25 cellular contexts compared by ENCODE assay signal in the genomic region with DNA sequence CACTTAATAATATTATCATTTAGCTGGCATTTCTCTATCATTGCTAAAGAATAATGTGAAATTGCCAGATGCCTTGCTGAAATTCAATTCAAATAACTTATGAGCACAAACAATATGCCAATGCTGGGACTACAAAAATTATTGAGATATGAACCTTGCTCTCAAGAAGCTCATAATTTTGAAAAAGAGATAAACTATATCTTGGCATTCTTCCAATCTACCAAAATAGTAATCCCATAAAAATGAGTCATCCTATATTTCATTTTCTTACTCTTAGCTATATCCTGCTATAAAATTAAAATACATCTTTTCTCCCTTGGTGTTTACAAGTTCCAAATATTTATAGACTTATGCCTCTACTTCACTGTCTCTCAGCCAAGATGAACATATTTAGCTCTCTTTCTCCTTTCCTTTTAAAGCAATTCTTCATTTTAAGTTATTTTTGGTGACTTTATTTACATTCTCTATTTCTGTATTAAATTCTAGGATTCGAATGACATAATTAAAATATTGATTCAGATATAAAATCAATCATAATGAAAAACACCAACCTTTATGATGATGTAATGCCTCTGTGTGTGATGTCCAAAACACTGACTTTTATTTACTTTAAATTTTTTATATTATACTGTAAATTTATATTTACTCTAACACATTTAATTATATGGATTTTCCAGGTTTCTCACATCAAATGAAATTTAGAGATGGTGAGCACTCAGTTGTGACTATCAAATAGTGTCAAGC.
A peak's percentile ranks its signal among the peaks of the same experiment; 100 is the strongest.
DNase-seq lines count a peak whose midpoint lies in the region; ATAC-seq, FAIRE-seq and TF ChIP-seq lines count a peak whose summit lies in the region.
"Had no signal": no experiment of that assay in that cellular context is flagged by ENCODE, and none has a peak within 500 bp of the region (broad histone marks: within the 10 kb centered on the region; RNA-seq: fewer than 3 reads in every experiment).

No MANE protein-coding gene starts in this region.

- H3K4me2 ChIP-seq in A549, result peak overlapping the region; percentile 51

- H3K9me3 ChIP-seq in A549 (no peaks in the 10 kb centered on the region), suprapubic skin (no peaks in the 10 kb centered on the region)
- H3K9me3 ChIP-seq: ovary had no signal

- H3K36me3 ChIP-seq in suprapubic skin, result no peaks in the 10 kb centered on the region
- H3K36me3 ChIP-seq: ovary had no signal

- TF ChIP-seq POLR2A in A549 (IDR thresholded peaks at IDR 0.05; ENCODE audit: low read length) (no peak), suprapubic skin (IDR thresholded peaks at IDR 0.05) (no peak)

- H3K9me3 Mint-ChIP-seq in WTC11, result no peaks in the 10 kb centered on the region
- H3K9me3 Mint-ChIP-seq: activated naive CD8-positive, alpha-beta T cell treated with anti-CD3 and anti-CD28 coated beads, Interleukin-2, amount 50 U/mL, for 24 hours; natural killer cell had no signal

- H3K27ac Mint-ChIP-seq in WTC11, result no peak overlapping the region
- H3K27ac Mint-ChIP-seq: activated naive CD8-positive, alpha-beta T cell treated with anti-CD3 and anti-CD28 coated beads, Interleukin-2, amount 50 U/mL, for 24 hours; CD4-positive, CD25-positive, alpha-beta regulatory T cell; natural killer cell; stimulated activated naive B cell treated with anti-CD40 and anti-IgM and Interleukin-4, amounts not matched to agents 10 μg/mL and 1 μg/mL and 100 μg/mL, for 72 hours had no signal

- 44% methylated on average over 1 of the region's 1 CpG for WGBS in A549 (ENCODE audit: missing lambda C conversion rate)
- 70% methylated on average over 1 of the region's 1 CpG for whole genome bisulfite sequencing in suprapubic skin

- no peak overlapping the region for H3K4me3 Mint-ChIP-seq in WTC11
- H3K4me3 Mint-ChIP-seq: activated naive CD8-positive, alpha-beta T cell treated with anti-CD3 and anti-CD28 coated beads, Interleukin-2, amount 50 U/mL, for 24 hours; CD4-positive, CD25-positive, alpha-beta regulatory T cell; natural killer cell; stimulated activated naive B cell treated with anti-CD40 and anti-IgM and Interleukin-4, amounts not matched to agents 10 μg/mL and 1 μg/mL and 100 μg/mL, for 72 hours had no signal

- H3K4me3 ChIP-seq in A549 (no peak overlapping the region), fibroblast of villous mesenchyme (ENCODE audit: low read depth, low read length) (no peak overlapping the region), suprapubic skin (no peak overlapping the region)
- H3K4me3 ChIP-seq: ovary had no signal

- TF ChIP-seq RAD21 in A549 (conservative IDR thresholded peaks at IDR 0.05 in 1 of 2, IDR thresholded peaks at IDR 0.05 in 1 of 2), result no peak

- FAIRE-seq in A549 (lab: Jason Lieb, UNC), result no peak
- FAIRE-seq: GM12891 had no signal

- POLR2A ChIA-PET in A549 (lab: Yijun Ruan, JAX) (no interaction called here), WTC11 (lab: Charles Lee) (no interaction called here)

- DNase-seq in A549 (ENCODE audit: low read depth in 1 of 2, low spot score in 1 of 2) (no peak), HS-27A (ENCODE audit: low read depth) (peak; percentile 11), fibroblast of villous mesenchyme (ENCODE audit: low read depth) (peak; percentile 20), GM03348 (ENCODE audit: low spot score) (no peak), posterior cingulate gyrus (no peak), suprapubic skin (ENCODE audit: low spot score in 2 of 2) (no peak), WTC11 (ENCODE audit: low spot score) (no peak)
- DNase-seq: activated CD4-positive, alpha-beta T cell treated with anti-CD3 and anti-CD28 coated beads, Interleukin-2, amount 50 U/mL, for 1 hour; activated effector memory CD4-positive, alpha-beta T cell treated with anti-CD3 and anti-CD28 coated beads, Interleukin-2, amount 50 U/mL, for 16 hours; activated naive CD8-positive, alpha-beta T cell treated with anti-CD3 and anti-CD28 coated beads, Interleukin-2, amount 50 U/mL, for 24 hours; CD4-positive, CD25-positive, alpha-beta regulatory T cell; DMS153; Kasumi-1; left cardiac atrium; natural killer cell; NCI-H1436; NCI-H524 treated with DMSO at 0.1 percent for 48 hours; ovary; stimulated activated CD4-positive, alpha-beta T cell treated with anti-CD3 and anti-CD28 coated beads, Interleukin-1b, Interleukin-23, amount 100 ng/mL, for 48 hours; stimulated activated naive B cell treated with anti-CD40 and anti-IgM and Interleukin-4, amounts not matched to agents 10 μg/mL and 1 μg/mL and 100 μg/mL, for 72 hours; T-helper 1 cell had no signal

- ATAC-seq in A549 (no peak), WTC11 (no peak)
- ATAC-seq: activated naive CD8-positive, alpha-beta T cell treated with anti-CD3 and anti-CD28 coated beads, Interleukin-2, amount 50 U/mL, for 24 hours; left cardiac atrium; natural killer cell; Right ventricle myocardium inferior; sciatic nerve; stimulated activated naive B cell treated with anti-CD40 and anti-IgM and Interleukin-4, amounts not matched to agents 10 μg/mL and 1 μg/mL and 100 μg/mL, for 72 hours had no signal

- H3K36me3 Mint-ChIP-seq in WTC11, result no peaks in the 10 kb centered on the region
- H3K36me3 Mint-ChIP-seq: natural killer cell had no signal

- no peaks in the 10 kb centered on the region for H3K27me3 Mint-ChIP-seq in WTC11 (ENCODE audit: low read depth)
- H3K27me3 Mint-ChIP-seq: activated naive CD8-positive, alpha-beta T cell treated with anti-CD3 and anti-CD28 coated beads, Interleukin-2, amount 50 U/mL, for 24 hours; CD4-positive, CD25-positive, alpha-beta regulatory T cell; stimulated activated naive B cell treated with anti-CD40 and anti-IgM and Interleukin-4, amounts not matched to agents 10 μg/mL and 1 μg/mL and 100 μg/mL, for 72 hours had no signal

- H3K4me1 ChIP-seq in A549, result peaks cover 19% of the 10 kb centered on the region; the same call in 2 of the 3 replicates
- no peaks in the 10 kb centered on the region for H3K4me1 ChIP-seq in suprapubic skin

- no peak for TF ChIP-seq EP300 in A549 (IDR thresholded peaks at IDR 0.05)
- TF ChIP-seq EP300 in suprapubic skin (IDR thresholded peaks at IDR 0.05), result no peak

- intact Hi-C loops in posterior cingulate gyrus (cut with DNase I), result no loop called here

- peaks cover 5% of the 10 kb centered on the region; the same call in 1 of the 2 replicates for H3K4me1 Mint-ChIP-seq in WTC11

- no peaks in the 10 kb centered on the region for H3K27me3 ChIP-seq in suprapubic skin
- H3K27me3 ChIP-seq: ovary had no signal

- TF ChIP-seq CTCF in A549 (IDR thresholded peaks at IDR 0.05) (no peak), VCaP (conservative IDR thresholded peaks at IDR 0.05) (no peak), fibroblast of villous mesenchyme (IDR thresholded peaks at IDR 0.05; ENCODE audit: insufficient read depth, low read depth, low read length) (no peak), suprapubic skin (IDR thresholded peaks at IDR 0.05) (no peak), WTC11 (IDR thresholded peaks at IDR 0.05) (no peak)

- CTCF ChIA-PET in A549 (lab: Yijun Ruan, JAX) (interaction anchor here (0.5 to 1.4 kb wide), 3 partner anchors 22 to 136 kb away, joined by 3 to 5 read pairs (median 3); no protein-coding TSS in a partner anchor), WTC11 (lab: Charles Lee) (interaction anchor here (1.0 kb wide), 1 partner anchor 20 kb away, joined by 4 read pairs; no protein-coding TSS in a partner anchor)

- H3K27ac ChIP-seq in A549, result no peak overlapping the region
- H3K27ac ChIP-seq in VCaP, result peak overlapping the region; percentile 99
- no peak overlapping the region for H3K27ac ChIP-seq in suprapubic skin
- H3K27ac ChIP-seq: ovary had no signal

TF ChIP-seq in A549, 52 proteins besides CTCF, POLR2A, EP300 and RAD21:
- TF ChIP-seq TFCP2L1 (CRISPR knock-in tag; IDR thresholded peaks at IDR 0.05) (no peak), HDAC2 (IDR thresholded peaks at IDR 0.05) (no peak), FOSL2 (IDR thresholded peaks at IDR 0.05) (no peak), FOSL2 (CRISPR knock-in tag; IDR thresholded peaks at IDR 0.05) (peak; percentile 46)

TF ChIP-seq in WTC11, 78 proteins besides CTCF, POLR2A, EP300 and RAD21 (continues in another document):
- TF ChIP-seq HMGA2 (CRISPR knock-in tag; IDR thresholded peaks at IDR 0.05) (no peak), SMAD3 (CRISPR knock-in tag; IDR thresholded peaks at IDR 0.05; ENCODE audit: borderline replicate concordance) (no peak)
- TF ChIP-seq, protein P1, sequence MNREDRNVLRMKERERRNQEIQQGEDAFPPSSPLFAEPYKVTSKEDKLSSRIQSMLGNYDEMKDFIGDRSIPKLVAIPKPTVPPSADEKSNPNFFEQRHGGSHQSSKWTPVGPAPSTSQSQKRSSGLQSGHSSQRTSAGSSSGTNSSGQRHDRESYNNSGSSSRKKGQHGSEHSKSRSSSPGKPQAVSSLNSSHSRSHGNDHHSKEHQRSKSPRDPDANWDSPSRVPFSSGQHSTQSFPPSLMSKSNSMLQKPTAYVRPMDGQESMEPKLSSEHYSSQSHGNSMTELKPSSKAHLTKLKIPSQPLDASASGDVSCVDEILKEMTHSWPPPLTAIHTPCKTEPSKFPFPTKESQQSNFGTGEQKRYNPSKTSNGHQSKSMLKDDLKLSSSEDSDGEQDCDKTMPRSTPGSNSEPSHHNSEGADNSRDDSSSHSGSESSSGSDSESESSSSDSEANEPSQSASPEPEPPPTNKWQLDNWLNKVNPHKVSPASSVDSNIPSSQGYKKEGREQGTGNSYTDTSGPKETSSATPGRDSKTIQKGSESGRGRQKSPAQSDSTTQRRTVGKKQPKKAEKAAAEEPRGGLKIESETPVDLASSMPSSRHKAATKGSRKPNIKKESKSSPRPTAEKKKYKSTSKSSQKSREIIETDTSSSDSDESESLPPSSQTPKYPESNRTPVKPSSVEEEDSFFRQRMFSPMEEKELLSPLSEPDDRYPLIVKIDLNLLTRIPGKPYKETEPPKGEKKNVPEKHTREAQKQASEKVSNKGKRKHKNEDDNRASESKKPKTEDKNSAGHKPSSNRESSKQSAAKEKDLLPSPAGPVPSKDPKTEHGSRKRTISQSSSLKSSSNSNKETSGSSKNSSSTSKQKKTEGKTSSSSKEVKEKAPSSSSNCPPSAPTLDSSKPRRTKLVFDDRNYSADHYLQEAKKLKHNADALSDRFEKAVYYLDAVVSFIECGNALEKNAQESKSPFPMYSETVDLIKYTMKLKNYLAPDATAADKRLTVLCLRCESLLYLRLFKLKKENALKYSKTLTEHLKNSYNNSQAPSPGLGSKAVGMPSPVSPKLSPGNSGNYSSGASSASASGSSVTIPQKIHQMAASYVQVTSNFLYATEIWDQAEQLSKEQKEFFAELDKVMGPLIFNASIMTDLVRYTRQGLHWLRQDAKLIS (CRISPR knock-in tag; IDR thresholded peaks at IDR 0.05; ENCODE audit: borderline replicate concordance), result no peak
- TF ChIP-seq, protein P2, sequence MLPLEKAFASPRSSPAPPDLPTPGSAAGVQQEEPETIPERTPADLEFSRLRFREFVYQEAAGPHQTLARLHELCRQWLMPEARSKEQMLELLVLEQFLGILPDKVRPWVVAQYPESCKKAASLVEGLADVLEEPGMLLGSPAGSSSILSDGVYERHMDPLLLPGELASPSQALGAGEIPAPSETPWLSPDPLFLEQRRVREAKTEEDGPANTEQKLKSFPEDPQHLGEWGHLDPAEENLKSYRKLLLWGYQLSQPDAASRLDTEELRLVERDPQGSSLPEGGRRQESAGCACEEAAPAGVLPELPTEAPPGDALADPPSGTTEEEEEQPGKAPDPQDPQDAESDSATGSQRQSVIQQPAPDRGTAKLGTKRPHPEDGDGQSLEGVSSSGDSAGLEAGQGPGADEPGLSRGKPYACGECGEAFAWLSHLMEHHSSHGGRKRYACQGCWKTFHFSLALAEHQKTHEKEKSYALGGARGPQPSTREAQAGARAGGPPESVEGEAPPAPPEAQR (CRISPR knock-in tag; IDR thresholded peaks at IDR 0.05), result no peak

Comparison
In these comparisons a context has a peak if more than half of its experiments do, and no peak if none do; other contexts are left out.
1. DNase-seq: peak in HS-27A (single experiment) and fibroblast of villous mesenchyme (single experiment); none in A549 (0 of 2), GM03348 (single experiment), posterior cingulate gyrus (0 of 10), suprapubic skin (0 of 2) and WTC11 (single experiment).